8 cellular contexts compared by ENCODE assay signal in genomic region chr18:13629841-13630747, GRCh38.
A peak's percentile ranks its signal among the peaks of the same experiment; 100 is the strongest.
DNase-seq lines count a peak whose midpoint lies in the region; ATAC-seq and TF ChIP-seq lines count a peak whose summit lies in the region.

No MANE protein-coding gene starts in this region.

- WGBS in transverse colon (ENCODE audit: low coverage in 1 of 2), 2 donors = 37 to 50% methylated on average over 6 to 8 of the region's 8 CpGs

- DNase-seq in AG09319 (ENCODE audit: extremely low read depth, low read depth) (no peak), NCI-H2196 treated with DMSO at 0.1 percent for 48 hours (lab: John Stamatoyannopoulos, UW; ENCODE audit: unreplicated experiment) (peak; percentile 59), transverse colon (peak; percentile 49)
- DNase-seq in activated CD4-positive, alpha-beta T cell treated with anti-CD3 and anti-CD28 coated beads, Interleukin-2, amount 50 U/mL, for 4 hours = peak; percentile 41 to 44

- in situ Hi-C loops in transverse colon (cut with MboI; ENCODE audit: low pct_ligation_motif_present in 1 of 4, low pct_unique_long_range_greater_than_20kb in 1 of 4, low sequenced_read_pairs in 3 of 4) = loop anchor here in 3 of 4 donors (25.0 kb wide), 2 partner anchors 418 to 518 kb away; partner anchors contain the start of gene LDLRAD4 (in 2 of the 3)

- no peak overlapping the region for H3K9ac ChIP-seq in muscle layer of colon (ENCODE audit: low read length)

- peak; percentile 64 for ATAC-seq in HG02943 (IDR thresholded peaks at IDR 0.05; ENCODE audit: low read depth, unreplicated experiment)
- peak; percentile 71 for ATAC-seq in esophagus mucosa

- TF ChIP-seq POLR2A in transverse colon (IDR thresholded peaks at IDR 0.05) = no peak

- no peak for TF ChIP-seq EP300 in transverse colon (IDR thresholded peaks at IDR 0.05; ENCODE audit: low read depth)

- intact Hi-C loops in transverse colon (cut with DNase I; ENCODE audit: low total_unique reads) = loop anchor here (5.0 to 10.0 kb wide), 4 partner anchors 98 to 515 kb away; partner anchors contain the start of gene LDLRAD4

- TF ChIP-seq CTCF in AG09319 (IDR thresholded peaks at IDR 0.05; ENCODE audit: low read depth, low read length) (peak; percentile 66), GM12875 (IDR thresholded peaks at IDR 0.05; ENCODE audit: borderline replicate concordance, insufficient read depth, low read depth, low read length) (peak; percentile 79), transverse colon (IDR thresholded peaks at IDR 0.05) (peak; percentile 66 to 87 (median 78))

- H3K27me3 ChIP-seq in muscle layer of colon (ENCODE audit: control insufficient read depth in 1 of 2, insufficient read depth in 2 of 2, low read length in 2 of 2) (no peaks in the 10 kb centered on the region), transverse colon (no peaks in the 10 kb centered on the region)

- H3K36me3 ChIP-seq in muscle layer of colon (ENCODE audit: insufficient read depth, low read length) (no peaks in the 10 kb centered on the region), transverse colon (no peaks in the 10 kb centered on the region)

- H3K4me3 ChIP-seq in GM12875 (ENCODE audit: low read depth, low read length) = no peak overlapping the region
- H3K4me3 ChIP-seq in muscle layer of colon (ENCODE audit: low read depth in 1 of 2, low read length in 2 of 2) = no peak overlapping the region
- no peak overlapping the region for H3K4me3 ChIP-seq in transverse colon

- H3K27ac ChIP-seq in muscle layer of colon (ENCODE audit: low read depth, low read length) (peak overlapping the region; percentile 1), transverse colon (peak overlapping the region in 1 of 4 donors; percentile 12)

- H3K4me1 ChIP-seq in muscle layer of colon (ENCODE audit: insufficient read depth, low read length) (peaks cover 9% of the 10 kb centered on the region), transverse colon (peaks cover 0 to 10% (median 1%) of the 10 kb centered on the region in 4 donors)

- no peaks in the 10 kb centered on the region for H3K9me3 ChIP-seq in muscle layer of colon (ENCODE audit: low read length)
- H3K9me3 ChIP-seq in transverse colon = no peaks in the 10 kb centered on the region
